Comparison of ENCODE assay signal across 2 cellular contexts in genomic region chr12:113747048-113747447, GRCh38.
TF ChIP-seq lines count a peak whose summit lies in the region.

No MANE protein-coding gene starts in this region.

TF ChIP-seq in A549, 52 proteins besides CTCF, POLR2A, EP300 and RAD21:
- TF ChIP-seq USF2 (IDR thresholded peaks at IDR 0.05): peak; percentile 83
- TF ChIP-seq HMGXB4 (CRISPR knock-in tag; IDR thresholded peaks at IDR 0.05; ENCODE audit: borderline replicate concordance): no peak
TF ChIP-seq in A549: peak in this region for 1.

TF ChIP-seq in K562, 482 proteins besides CTCF, POLR2A, EP300 and RAD21 (continues in another document):
- TF ChIP-seq ZNF263 (CRISPR knock-in tag; IDR thresholded peaks at IDR 0.05; ENCODE audit: borderline replicate concordance) (0 out of 2 replicates have a peak, but pooled peaks have one; percentile 44), MTA1 (IDR thresholded peaks at IDR 0.05; ENCODE audit: borderline replicate concordance) (0 out of 2 replicates have a peak, but pooled peaks have one; percentile 24), KAT2B (IDR thresholded peaks at IDR 0.05; ENCODE audit: low read depth, low read length) (no peak), ZNF707 (CRISPR knock-in tag; conservative IDR thresholded peaks at IDR 0.05) (no peak), JUNB (CRISPR knock-in tag; conservative IDR thresholded peaks at IDR 0.05) (no peak), SAFB (IDR thresholded peaks at IDR 0.05; ENCODE audit: borderline replicate concordance, low read depth, low read length) (no peak), TFAP4 (CRISPR knock-in tag; IDR thresholded peaks at IDR 0.05; ENCODE audit: borderline replicate concordance) (peak; percentile 54; the same call in 1 of the 2 replicates), NFIX (CRISPR knock-in tag; IDR thresholded peaks at IDR 0.05; ENCODE audit: low read depth) (0 out of 2 replicates have a peak, but pooled peaks have one; percentile 5), ZNF583 (CRISPR knock-in tag; IDR thresholded peaks at IDR 0.05) (peak; percentile 70; the same call in 1 of the 2 replicates), PHF21A (IDR thresholded peaks at IDR 0.05; ENCODE audit: borderline replicate concordance, low read depth) (no peak), ARID1B (IDR thresholded peaks at IDR 0.05) (no peak), FOXJ3 (CRISPR knock-in tag; IDR thresholded peaks at IDR 0.05) (no peak), HNRNPK (IDR thresholded peaks at IDR 0.05; ENCODE audit: low read depth, low read length, poor library complexity, severe bottlenecking) (no peak), PREB (CRISPR knock-in tag; IDR thresholded peaks at IDR 0.05) (no peak), DIDO1 (tag; IDR thresholded peaks at IDR 0.05; ENCODE audit: low read depth) (peak; percentile 81), ZZZ3 (IDR thresholded peaks at IDR 0.05) (no peak), MXD1 (CRISPR knock-in tag; IDR thresholded peaks at IDR 0.05; ENCODE audit: borderline replicate concordance, poor library complexity, severe bottlenecking) (peak; percentile 37), MTA2 (IDR thresholded peaks at IDR 0.05; ENCODE audit: low read depth) (no peak), PHF20 (IDR thresholded peaks at IDR 0.05; ENCODE audit: partially characterized antibody) (peak; percentile 98), MED1 (CRISPR knock-in tag; IDR thresholded peaks at IDR 0.05; ENCODE audit: borderline replicate concordance) (no peak), ZNF655 (CRISPR knock-in tag; IDR thresholded peaks at IDR 0.05) (no peak), ZNF592 (IDR thresholded peaks at IDR 0.05) (peak; percentile 88), SRSF3 (IDR thresholded peaks at IDR 0.05; ENCODE audit: insufficient read depth, low read length) (no peak), PPARD (CRISPR knock-in tag; IDR thresholded peaks at IDR 0.05) (no peak), ZNF511 (CRISPR knock-in tag; IDR thresholded peaks at IDR 0.05) (0 out of 2 replicates have a peak, but pooled peaks have one; percentile 63), FIP1L1 (IDR thresholded peaks at IDR 0.05; ENCODE audit: low read depth, low read length, poor library complexity, severe bottlenecking) (no peak), HNRNPUL1 (IDR thresholded peaks at IDR 0.05; ENCODE audit: low read length) (no peak), PBX2 (CRISPR knock-in tag; IDR thresholded peaks at IDR 0.05; ENCODE audit: low read depth) (no peak), PBX2 (tag; conservative IDR thresholded peaks at IDR 0.05; ENCODE audit: low read depth) (peak; percentile 68), TEAD4 (IDR thresholded peaks at IDR 0.05; ENCODE audit: low read length) (no peak), TEAD4 (CRISPR knock-in tag; IDR thresholded peaks at IDR 0.05; ENCODE audit: borderline replicate concordance) (no peak), MAFF (IDR thresholded peaks at IDR 0.05; ENCODE audit: low read length) (no peak), ZNF785 (CRISPR knock-in tag; IDR thresholded peaks at IDR 0.05) (no peak), SIN3A (IDR thresholded peaks at IDR 0.05; ENCODE audit: borderline replicate concordance in 2 of 2, control insufficient read depth in 1 of 2, low read depth in 2 of 2, low read length in 2 of 2) (peak; percentile 33 to 81; a peak in 2 of 4 replicates), MITF (IDR thresholded peaks at IDR 0.05) (peak; percentile 66; the same call in 1 of the 2 replicates), ZNF41 (CRISPR knock-in tag; conservative IDR thresholded peaks at IDR 0.05) (peak; percentile 50; the same call in 1 of the 2 replicates), TSC22D4 (tag; IDR thresholded peaks at IDR 0.05) (no peak), IRF2 (CRISPR knock-in tag; IDR thresholded peaks at IDR 0.05) (no peak), ZNF589 (CRISPR knock-in tag; IDR thresholded peaks at IDR 0.05; ENCODE audit: low read depth) (peak; percentile 64; the same call in 1 of the 2 replicates), RBM22 (IDR thresholded peaks at IDR 0.05; ENCODE audit: low read depth, low read length, poor library complexity, severe bottlenecking) (no peak), E2F5 (CRISPR knock-in tag; IDR thresholded peaks at IDR 0.05) (no peak), IRF9 (tag; IDR thresholded peaks at IDR 0.05) (peak; percentile 61; the same call in 1 of the 2 replicates), ARNT (IDR thresholded peaks at IDR 0.05) (peak in 1 of 2 experiments; percentile 41; a peak in 1 of 4 replicates), NRF1 (conservative IDR thresholded peaks at IDR 0.05 in 1 of 2, IDR thresholded peaks at IDR 0.05 in 1 of 2) (no peak), CBFA2T2 (conservative IDR thresholded peaks at IDR 0.05) (peak; percentile 93), TEAD1 (CRISPR knock-in tag; IDR thresholded peaks at IDR 0.05) (0 out of 4 replicates have a peak, but pooled peaks of 1 of the 2 experiments have one; percentile 43), FOXP1 (CRISPR knock-in tag; IDR thresholded peaks at IDR 0.05) (peak; percentile 67; the same call in 1 of the 2 replicates), ZNF140 (CRISPR knock-in tag; IDR thresholded peaks at IDR 0.05) (no peak), ZNF644 (tag; IDR thresholded peaks at IDR 0.05; ENCODE audit: low read depth) (0 out of 2 replicates have a peak, but pooled peaks have one; percentile 59), TRIM24 (IDR thresholded peaks at IDR 0.05) (0 out of 4 replicates have a peak, but pooled peaks of 1 of the 2 experiments have one; percentile 30), MCM7 (IDR thresholded peaks at IDR 0.05) (no peak), ESRRB (CRISPR knock-in tag; IDR thresholded peaks at IDR 0.05; ENCODE audit: borderline replicate concordance) (no peak)
